ENCODE assay signal across 8 cellular contexts in the genomic region with DNA sequence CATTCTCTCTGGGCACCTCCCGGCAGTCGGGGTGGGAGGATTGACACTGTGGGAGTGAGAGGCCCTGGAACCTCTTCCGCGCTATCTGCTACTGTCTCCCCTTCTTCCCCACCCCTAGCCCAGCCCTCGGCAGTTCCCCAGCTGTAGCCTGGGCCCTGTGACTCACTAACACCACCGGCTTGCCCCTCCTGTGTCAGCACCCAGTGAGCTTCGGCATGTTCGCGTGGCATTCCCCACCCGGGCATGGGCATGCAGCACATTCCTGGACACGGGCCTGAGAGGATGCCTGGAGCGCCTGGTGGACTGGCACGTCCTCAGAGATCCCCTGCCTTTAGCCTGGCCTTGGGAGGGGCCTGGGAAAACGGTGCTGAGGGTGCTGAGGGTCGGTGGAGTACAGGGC. TPM values are rescaled to one million over a fixed set of nuclear protein-coding genes. Genes with fewer than 3 reads are reported as not detected.
A peak's percentile ranks its signal among the peaks of the same experiment; 100 is the strongest.
DNase-seq lines count a peak whose midpoint lies in the region; ATAC-seq and TF ChIP-seq lines count a peak whose summit lies in the region.

No MANE protein-coding gene starts in this region.

- H3K4me3 ChIP-seq in OCI-LY7 (ENCODE audit: low read depth, low read length, poor library complexity, severe bottlenecking) = peak overlapping the region; percentile 72
- H3K4me3 ChIP-seq in gastroesophageal sphincter = peak overlapping the region in 1 of 2 donors; percentile 69

- no peaks in the 10 kb centered on the region for H3K9me3 Mint-ChIP-seq in natural killer cell treated with Interleukin-12 subunit alpha and Interleukin-12 subunit beta and Interleukin-15 and Interleukin-18, amount 100 ng/mL, for 72 hours

- no peak for TF ChIP-seq POLR2A in gastroesophageal sphincter (IDR thresholded peaks at IDR 0.05)

- no peak overlapping the region for H2AFZ ChIP-seq in OCI-LY7 (ENCODE audit: low read length)

- H4K20me1 ChIP-seq in OCI-LY7 (ENCODE audit: insufficient read depth, low read length) = no peaks in the 10 kb centered on the region

- H3K36me3 Mint-ChIP-seq in natural killer cell treated with Interleukin-12 subunit alpha and Interleukin-12 subunit beta and Interleukin-15 and Interleukin-18, amount 100 ng/mL, for 72 hours = no peaks in the 10 kb centered on the region

- 40 to 58% methylated on average over 2 to 4 of the region's 15 CpGs for WGBS in gastroesophageal sphincter (ENCODE audit: low coverage in 1 of 2), 2 donors

- H3K4me3 Mint-ChIP-seq in natural killer cell treated with Interleukin-12 subunit alpha and Interleukin-12 subunit beta and Interleukin-15 and Interleukin-18, amount 100 ng/mL, for 72 hours = peak overlapping the region; percentile 58

- intact Hi-C loops in OCI-LY7 (cut with micrococcal nuclease; ENCODE audit: unreplicated experiment) = no loop called here

- H3K27ac ChIP-seq in OCI-LY7 (ENCODE audit: low read depth, low read length, poor library complexity, severe bottlenecking) (no peak overlapping the region), gastroesophageal sphincter (peak overlapping the region in 3 of 4 donors; percentile 66 to 81 (median 69))

- H3K9me3 ChIP-seq in OCI-LY7 (ENCODE audit: low read length) (no peaks in the 10 kb centered on the region), gastroesophageal sphincter (no peaks in the 10 kb centered on the region)

- H3K4me1 Mint-ChIP-seq in natural killer cell treated with Interleukin-12 subunit alpha and Interleukin-12 subunit beta and Interleukin-15 and Interleukin-18, amount 100 ng/mL, for 72 hours (ENCODE audit: low read depth in 2 of 2) = peaks cover 0 to 5% of the 10 kb centered on the region in 2 donors

- BruUV-seq in OCI-LY7 (replicated peaks; lab: Mats Ljungman, UMichigan) = no TSS peak

- no peaks in the 10 kb centered on the region for H3K79me2 ChIP-seq in OCI-LY7 (ENCODE audit: insufficient read depth, low read depth, low read length)

- H3K36me3 ChIP-seq in OCI-LY7 (ENCODE audit: insufficient read depth, low read length) (no peaks in the 10 kb centered on the region), gastroesophageal sphincter (no peaks in the 10 kb centered on the region)

- no peaks in the 10 kb centered on the region for H3K9me2 ChIP-seq in OCI-LY7 (ENCODE audit: insufficient read depth, low read length)

- ATAC-seq in gastroesophageal sphincter (peak; percentile 74), HG02840 (IDR thresholded peaks at IDR 0.05; ENCODE audit: low FRiP score, unreplicated experiment) (no peak), GM19324 (IDR thresholded peaks at IDR 0.05; ENCODE audit: low FRiP score, unreplicated experiment) (no peak), GM21723 (IDR thresholded peaks at IDR 0.05; ENCODE audit: unreplicated experiment) (no peak)
- no peak for ATAC-seq in natural killer cell treated with Interleukin-12 subunit alpha and Interleukin-12 subunit beta and Interleukin-15 and Interleukin-18, amount 100 ng/mL, for 72 hours

- H3K27me3 ChIP-seq in gastroesophageal sphincter = no peaks in the 10 kb centered on the region

- no peaks in the 10 kb centered on the region for H3K27me3 Mint-ChIP-seq in natural killer cell treated with Interleukin-12 subunit alpha and Interleukin-12 subunit beta and Interleukin-15 and Interleukin-18, amount 100 ng/mL, for 72 hours

- H3K4me1 ChIP-seq in OCI-LY7 (ENCODE audit: insufficient read depth, low read length, poor library complexity, severe bottlenecking) (peaks cover 24% of the 10 kb centered on the region), gastroesophageal sphincter (peaks cover 0 to 32% (median 13%) of the 10 kb centered on the region in 3 donors)

- TF ChIP-seq CTCF in OCI-LY7 (conservative IDR thresholded peaks at IDR 0.05; ENCODE audit: low read length) = no peak
- no peak for TF ChIP-seq CTCF in gastroesophageal sphincter (IDR thresholded peaks at IDR 0.05)

- POLR2A ChIA-PET in OCI-LY7 (lab: Charles Lee) = no interaction called here

- CTCF ChIA-PET in OCI-LY7 (lab: Charles Lee; ENCODE audit: unreplicated experiment) = no interaction called here

- DNase-seq in AG08395 (ENCODE audit: low spot score) (peak; percentile 63), OCI-LY7 (ENCODE audit: low spot score) (no peak), NCI-H1092 (lab: John Stamatoyannopoulos, UW) (no peak)
- DNase-seq in natural killer cell treated with Interleukin-12 subunit alpha and Interleukin-12 subunit beta and Interleukin-15 and Interleukin-18, amount 100 ng/mL, for 72 hours (ENCODE audit: low spot score) = no peak

- TF ChIP-seq EP300 in gastroesophageal sphincter (IDR thresholded peaks at IDR 0.05) = no peak

- H3K27ac Mint-ChIP-seq in natural killer cell treated with Interleukin-12 subunit alpha and Interleukin-12 subunit beta and Interleukin-15 and Interleukin-18, amount 100 ng/mL, for 72 hours = no peak overlapping the region

- peak overlapping the region; percentile 93 for H3K4me2 ChIP-seq in OCI-LY7 (ENCODE audit: low read length)

RNA-seq across cellular contexts. Expression of gene CDK18, which starts 1.3 kb away (rescaled TPM):
- 10.1 and 10.9 TPM in 2 replicates for total RNA-seq in OCI-LY7 (2014; rRNA removed; shearing (Covaris generic))
- total RNA-seq in OCI-LY7 (2022) (21.2 and 24.1 TPM in 2 replicates), gastroesophageal sphincter (10 to 100 TPM in 1 of 4 donors, 1 to 10 TPM in 3; 5.1 to 13.7 (median 6.3) TPM)
- under 1 TPM; 0.28 to 0.71 TPM for total RNA-seq in natural killer cell treated with Interleukin-12 subunit alpha and Interleukin-12 subunit beta and Interleukin-15 and Interleukin-18, amount 100 ng/mL, for 72 hours

RNA-seq across cellular contexts. Expression of gene BLACAT1, which starts 49.9 kb away (rescaled TPM):
- 0.19 TPM in 1 of 2 replicates, not detected in the other for total RNA-seq in OCI-LY7 (2014; rRNA removed; shearing (Covaris generic))
- total RNA-seq in OCI-LY7 (2022) (0.29 and 0.48 TPM in 2 replicates), gastroesophageal sphincter (not detected)
- total RNA-seq in natural killer cell treated with Interleukin-12 subunit alpha and Interleukin-12 subunit beta and Interleukin-15 and Interleukin-18, amount 100 ng/mL, for 72 hours = not detected
